13 cellular contexts compared by ENCODE assay signal in genomic region chr11:10692716-10693115, GRCh38. TPM values are rescaled to one million over a fixed set of nuclear protein-coding genes. Genes with fewer than 3 reads are reported as not detected.
DNase-seq lines count a peak whose midpoint lies in the region; ATAC-seq and TF ChIP-seq lines count a peak whose summit lies in the region.
"Had no signal": no experiment of that assay in that cellular context is flagged by ENCODE, and none has a peak within 500 bp of the region (broad histone marks: within the 10 kb centered on the region; RNA-seq: fewer than 3 reads in every experiment).

No MANE protein-coding gene starts in this region.

- H2AFZ ChIP-seq in SK-N-SH (ENCODE audit: low read depth) (no peak overlapping the region), parathyroid adenoma (no peak overlapping the region)

- H3K4me3 ChIP-seq in SK-N-SH (ENCODE audit: low read depth in 2 of 2, low read length in 1 of 2) (no peak overlapping the region), foreskin fibroblast (ENCODE audit: low read depth in 1 of 2, low read length in 2 of 2) (peak overlapping the region; percentile 60 to 71), parathyroid adenoma (ENCODE audit: low read depth, low read length) (peak overlapping the region; percentile 27), upper lobe of right lung (peak overlapping the region; percentile 46)

- no peaks in the 10 kb centered on the region for H3F3A ChIP-seq in SK-N-SH (replicated peaks; ENCODE audit: insufficient read depth)

- no peaks in the 10 kb centered on the region for H4K20me1 ChIP-seq in SK-N-SH (ENCODE audit: insufficient read depth)

- ATAC-seq in SK-N-SH treated with all-trans-retinoic acid at 6 μM for 48 hours (no peak), upper lobe of right lung (peak; percentile 9)

- H3K27ac ChIP-seq in SK-N-SH (ENCODE audit: low read depth in 2 of 2, low read length in 1 of 2) (no peak overlapping the region), parathyroid adenoma (no peak overlapping the region), upper lobe of right lung (peak overlapping the region; percentile 71)

- H3K4me2 ChIP-seq in SK-N-SH (no peak overlapping the region), parathyroid adenoma (ENCODE audit: low read length) (no peak overlapping the region)

- intact Hi-C loops in upper lobe of right lung (cut with DNase I): no loop called here

- peaks cover 0 to 10% of the 10 kb centered on the region in 2 experiments; a peak in 1 of 4 replicates for H3K4me1 ChIP-seq in SK-N-SH (ENCODE audit: control insufficient read depth in 1 of 2, insufficient read depth in 2 of 2, low read depth in 1 of 2, low read length in 1 of 2)
- H3K4me1 ChIP-seq in parathyroid adenoma: no peaks in the 10 kb centered on the region
- H3K4me1 ChIP-seq in upper lobe of right lung: no peaks in the 10 kb centered on the region

- H3K9me2 ChIP-seq in SK-N-SH: no peaks in the 10 kb centered on the region

- H3K36me3 ChIP-seq in SK-N-SH (replicated peaks in 1 of 2; ENCODE audit: control insufficient read depth in 1 of 2, insufficient read depth in 2 of 2, low read length in 1 of 2) (no peaks in the 10 kb centered on the region), parathyroid adenoma (ENCODE audit: control insufficient read depth, insufficient read depth, low read length) (no peaks in the 10 kb centered on the region), upper lobe of right lung (no peaks in the 10 kb centered on the region)

- CTCF ChIA-PET in SK-N-SH (lab: Yijun Ruan, JAX): interaction anchor here (0.9 to 1.4 kb wide), 3 partner anchors 16 to 287 kb away, joined by 3 to 4 read pairs (median 3); no protein-coding TSS in a partner anchor

- no peaks in the 10 kb centered on the region; the same call in 1 of the 2 replicates for H3K27me3 ChIP-seq in SK-N-SH (ENCODE audit: insufficient read depth)
- H3K27me3 ChIP-seq in parathyroid adenoma (ENCODE audit: control insufficient read depth, insufficient read depth, low read length): no peaks in the 10 kb centered on the region
- H3K27me3 ChIP-seq in upper lobe of right lung: no peaks in the 10 kb centered on the region

- H3K9me3 ChIP-seq in SK-N-SH: no peaks in the 10 kb centered on the region
- no peaks in the 10 kb centered on the region for H3K9me3 ChIP-seq in parathyroid adenoma (ENCODE audit: control insufficient read depth, low read length)
- no peaks in the 10 kb centered on the region for H3K9me3 ChIP-seq in upper lobe of right lung

- no peak for TF ChIP-seq RAD21 in SK-N-SH (IDR thresholded peaks at IDR 0.05; ENCODE audit: low read length)

- peak; percentile 38 for DNase-seq in SK-N-SH
- peak in 1 of 2 donors; percentile 22 for DNase-seq in foreskin fibroblast
- DNase-seq in upper lobe of right lung: no peak
- DNase-seq in kidney tubule cell (ENCODE audit: low spot score): no peak
- DNase-seq in GM03348 (ENCODE audit: low spot score): no peak
- DNase-seq in LoVo (ENCODE audit: low spot score): no peak
- DNase-seq: activated CD4-positive, alpha-beta T cell treated with anti-CD3 and anti-CD28 coated beads, Interleukin-2, amount 50 U/mL, for 48 hours; activated naive CD4-positive, alpha-beta T cell treated with Interleukin-2 at 50 U/mL for 16 hours; DMS153; NCI-H1694; occipital lobe had no signal

- H3K79me2 ChIP-seq in SK-N-SH (ENCODE audit: insufficient read depth) (no peaks in the 10 kb centered on the region), parathyroid adenoma (no peaks in the 10 kb centered on the region)

- TF ChIP-seq CTCF in SK-N-SH (IDR thresholded peaks at IDR 0.05) (no peak), foreskin fibroblast (IDR thresholded peaks at IDR 0.05; ENCODE audit: low read depth, low read length) (no peak), parathyroid adenoma (IDR thresholded peaks at IDR 0.05) (no peak), upper lobe of right lung (IDR thresholded peaks at IDR 0.05) (no peak)

- POLR2A ChIA-PET in SK-N-SH (lab: Yijun Ruan, JAX): no interaction called here

- no peak overlapping the region for H3K9ac ChIP-seq in SK-N-SH
- no peak overlapping the region for H3K9ac ChIP-seq in parathyroid adenoma

- WGBS in SK-N-SH (ENCODE audit: low lambda C conversion rate): 78% methylated on average over 6 of the region's 6 CpGs

- no peak for TF ChIP-seq EP300 in SK-N-SH (IDR thresholded peaks at IDR 0.05; ENCODE audit: borderline replicate concordance in 1 of 2, low read depth in 1 of 2, low read length in 1 of 2)

TF ChIP-seq in SK-N-SH, 30 proteins besides CTCF, POLR2A, EP300 and RAD21:
- TF ChIP-seq JUND (IDR thresholded peaks at IDR 0.05) (no peak), SMC3 (IDR thresholded peaks at IDR 0.05; ENCODE audit: low read depth, low read length) (no peak), RCOR1 (IDR thresholded peaks at IDR 0.05; ENCODE audit: low read length) (no peak), GABPA (IDR thresholded peaks at IDR 0.05; ENCODE audit: low read depth) (no peak), ELF1 (IDR thresholded peaks at IDR 0.05) (no peak), TCF12 (IDR thresholded peaks at IDR 0.05) (no peak), FOXM1 (IDR thresholded peaks at IDR 0.05; ENCODE audit: low read depth) (no peak), NFIC (IDR thresholded peaks at IDR 0.05; ENCODE audit: borderline replicate concordance) (no peak)

TF ChIP-seq in SK-N-SH treated with all-trans-retinoic acid at 6 μM for 48 hours, 23 proteins besides CTCF, POLR2A, EP300 and RAD21 (continues in another document):
- TF ChIP-seq PPARA (CRISPR knock-in tag; IDR thresholded peaks at IDR 0.05; ENCODE audit: borderline replicate concordance): no peak
- no peak for TF ChIP-seq CREB5 (CRISPR knock-in tag; IDR thresholded peaks at IDR 0.05; ENCODE audit: low read depth)
- TF ChIP-seq OSR1 (CRISPR knock-in tag; IDR thresholded peaks at IDR 0.05): no peak
- TF ChIP-seq ZFP3 (CRISPR knock-in tag; IDR thresholded peaks at IDR 0.05): no peak
- no peak for TF ChIP-seq SNAI2 (CRISPR knock-in tag; IDR thresholded peaks at IDR 0.05)
- TF ChIP-seq ZC3H10 (CRISPR knock-in tag; IDR thresholded peaks at IDR 0.05): no peak
- no peak for TF ChIP-seq ZNF70 (CRISPR knock-in tag; IDR thresholded peaks at IDR 0.05)
- no peak for TF ChIP-seq TSHZ2 (CRISPR knock-in tag; IDR thresholded peaks at IDR 0.05)
- no peak for TF ChIP-seq ESRRG (CRISPR knock-in tag; IDR thresholded peaks at IDR 0.05)
- TF ChIP-seq CSDC2 (CRISPR knock-in tag; IDR thresholded peaks at IDR 0.05): no peak
- no peak for TF ChIP-seq TCF4 (CRISPR knock-in tag; IDR thresholded peaks at IDR 0.05; ENCODE audit: borderline replicate concordance)
- TF ChIP-seq GLIS3 (CRISPR knock-in tag; IDR thresholded peaks at IDR 0.05): no peak
- TF ChIP-seq BACH2 (CRISPR knock-in tag; IDR thresholded peaks at IDR 0.05; ENCODE audit: borderline replicate concordance): no peak
- TF ChIP-seq ARNTL (CRISPR knock-in tag; IDR thresholded peaks at IDR 0.05; ENCODE audit: borderline replicate concordance, low read depth): no peak
- no peak for TF ChIP-seq ZNF8 (CRISPR knock-in tag; IDR thresholded peaks at IDR 0.05)

RNA-seq across cellular contexts. Expression of gene IRAG1, which starts 0.8 kb away (rescaled TPM):
- 0.05 and 0.10 TPM in 2 replicates for polyA plus RNA-seq in SK-N-SH (2012; rRNA removed)
- polyA plus RNA-seq in SK-N-SH (2012; cell fraction: cytosol; rRNA removed): 0.07 and 0.08 TPM in 2 replicates
- 0.27 and 0.29 TPM in 2 replicates for polyA plus RNA-seq in SK-N-SH (2012; cell fraction: nucleus; rRNA removed)
- total RNA-seq in upper lobe of right lung: 18.0 TPM

RNA-seq across cellular contexts. Expression of gene CTR9, which starts 58.3 kb away (rescaled TPM):
- polyA plus RNA-seq in SK-N-SH (2012; rRNA removed): 10.1 and 13.0 TPM in 2 replicates
- 16.1 and 18.8 TPM in 2 replicates for polyA plus RNA-seq in SK-N-SH (2012; cell fraction: cytosol; rRNA removed)
- polyA plus RNA-seq in SK-N-SH (2012; cell fraction: nucleus; rRNA removed): 10.4 and 16.2 TPM in 2 replicates
- total RNA-seq in upper lobe of right lung: 31.3 TPM

Comparison
In these comparisons a context has a peak if more than half of its experiments do, and no peak if none do; other contexts are left out.
1. H3K4me3 ChIP-seq: peak in foreskin fibroblast (2 of 2), parathyroid adenoma (single experiment) and upper lobe of right lung (single experiment); none in SK-N-SH (0 of 2).